ENCODE assay signal across 9 cellular contexts in genomic region chr9:6305954-6306563, GRCh38. TPM values are rescaled to one million over a fixed set of nuclear protein-coding genes. Genes with fewer than 3 reads are reported as not detected.
DNase-seq lines count a peak whose midpoint lies in the region; TF ChIP-seq lines count a peak whose summit lies in the region.
"Had no signal": no experiment of that assay in that cellular context is flagged by ENCODE, and none has a peak within 500 bp of the region (broad histone marks: within the 10 kb centered on the region; RNA-seq: fewer than 3 reads in every experiment).

No MANE protein-coding gene starts in this region.

- peak; percentile 26 for TF ChIP-seq CTCF in astrocyte of the cerebellum (IDR thresholded peaks at IDR 0.05; ENCODE audit: low read depth, low read length, missing control alignments)
- peak; percentile 53 to 70 (median 56) for TF ChIP-seq CTCF in transverse colon (IDR thresholded peaks at IDR 0.05)

- no peak overlapping the region for H3K27ac Mint-ChIP-seq in activated CD4-positive, alpha-beta memory T cell treated with anti-CD3 and anti-CD28 coated beads, Interleukin-2, amount 10 ng/mL, durations not matched to agents 7 days and 5 days

- peaks cover 24% of the 10 kb centered on the region for H3K27me3 Mint-ChIP-seq in activated CD4-positive, alpha-beta memory T cell treated with anti-CD3 and anti-CD28 coated beads, Interleukin-2, amount 10 ng/mL, durations not matched to agents 7 days and 5 days

- H3K4me1 ChIP-seq in transverse colon = no peaks in the 10 kb centered on the region

- H3K36me3 ChIP-seq in transverse colon = no peaks in the 10 kb centered on the region
- H3K36me3 ChIP-seq: BLaER1 had no signal

- peak; percentile 11 for DNase-seq in DMS79 (lab: John Stamatoyannopoulos, UW)
- DNase-seq in DMS79 treated with DMSO at 0.1 percent for 48 hours (lab: John Stamatoyannopoulos, UW) = no peak
- DNase-seq in NCI-H1105 treated with DMSO at 0.1 percent for 48 hours (lab: John Stamatoyannopoulos, UW) = peak; percentile 52
- DNase-seq in astrocyte of the cerebellum (ENCODE audit: low read depth) = peak; percentile 12
- peak; percentile 36 for DNase-seq in iPS-NIHi11 (ENCODE audit: low spot score)
- DNase-seq in transverse colon = no peak
- DNase-seq in activated CD4-positive, alpha-beta memory T cell treated with anti-CD3 and anti-CD28 coated beads, Interleukin-2, amount 10 ng/mL, durations not matched to agents 7 days and 5 days = no peak
- DNase-seq in NCI-H187 treated with DMSO at 0.1 percent for 48 hours (lab: John Stamatoyannopoulos, UW) = no peak

- no peaks in the 10 kb centered on the region for H3K9me3 ChIP-seq in transverse colon
- H3K9me3 ChIP-seq: BLaER1 had no signal

- intact Hi-C loops in transverse colon (cut with DNase I; ENCODE audit: low total_unique reads) = loop anchor here (5.0 kb wide), 1 partner anchor 254 kb away; no protein-coding TSS in a partner anchor

- WGBS in transverse colon (ENCODE audit: low coverage in 1 of 2), 2 donors = 82 to 97% methylated on average over 2 of the region's 2 CpGs

- no peaks in the 10 kb centered on the region for H3K27me3 ChIP-seq in transverse colon
- H3K27me3 ChIP-seq: BLaER1 had no signal

- no peak overlapping the region for H3K4me3 ChIP-seq in astrocyte of the cerebellum (ENCODE audit: low read depth, low read length)
- H3K4me3 ChIP-seq in transverse colon = no peak overlapping the region
- H3K4me3 ChIP-seq: BLaER1 had no signal

- POLR2A ChIA-PET in activated CD4-positive, alpha-beta memory T cell treated with anti-CD3 and anti-CD28 coated beads, Interleukin-2, amount 10 ng/mL, durations not matched to agents 7 days and 5 days (lab: Charles Lee) = no interaction called here

- no peaks in the 10 kb centered on the region for H3K36me3 Mint-ChIP-seq in activated CD4-positive, alpha-beta memory T cell treated with anti-CD3 and anti-CD28 coated beads, Interleukin-2, amount 10 ng/mL, durations not matched to agents 7 days and 5 days (ENCODE audit: low read depth)

- H3K4me1 Mint-ChIP-seq in activated CD4-positive, alpha-beta memory T cell treated with anti-CD3 and anti-CD28 coated beads, Interleukin-2, amount 10 ng/mL, durations not matched to agents 7 days and 5 days = no peaks in the 10 kb centered on the region

- no peak for TF ChIP-seq EP300 in transverse colon (IDR thresholded peaks at IDR 0.05; ENCODE audit: low read depth)

- H3K4me3 Mint-ChIP-seq in activated CD4-positive, alpha-beta memory T cell treated with anti-CD3 and anti-CD28 coated beads, Interleukin-2, amount 10 ng/mL, durations not matched to agents 7 days and 5 days = no peak overlapping the region

- no peak for TF ChIP-seq POLR2A in transverse colon (IDR thresholded peaks at IDR 0.05)

- CTCF ChIA-PET in activated CD4-positive, alpha-beta memory T cell treated with anti-CD3 and anti-CD28 coated beads, Interleukin-2, amount 10 ng/mL, durations not matched to agents 7 days and 5 days (lab: Charles Lee) = interaction anchor here (0.6 to 3.1 kb wide), 14 partner anchors 9 to 507 kb away, joined by 3 to 29 read pairs (median 4); partner anchors contain the start of gene RANBP6

- in situ Hi-C loops in astrocyte of the cerebellum (cut with HindIII; ENCODE audit: low sequenced_read_pairs) (no loop called here), transverse colon (cut with MboI; ENCODE audit: low pct_ligation_motif_present in 1 of 4, low pct_unique_long_range_greater_than_20kb in 1 of 4, low sequenced_read_pairs in 3 of 4) (loop anchor here (5.0 to 25.0 kb wide), 6 partner anchors 111 to 419 kb away; partner anchors contain the start of gene MLANA (in 3 of the 4))

- no peaks in the 10 kb centered on the region for H3K9me3 Mint-ChIP-seq in activated CD4-positive, alpha-beta memory T cell treated with anti-CD3 and anti-CD28 coated beads, Interleukin-2, amount 10 ng/mL, durations not matched to agents 7 days and 5 days

- no peak overlapping the region for H3K27ac ChIP-seq in transverse colon
- H3K27ac ChIP-seq: BLaER1 had no signal

RNA-seq across cellular contexts. Expression of gene TPD52L3, which starts 22.1 kb away (rescaled TPM):
- not detected for total RNA-seq in transverse colon
- not detected for total RNA-seq in activated CD4-positive, alpha-beta memory T cell treated with anti-CD3 and anti-CD28 coated beads, Interleukin-2, amount 10 ng/mL, durations not matched to agents 7 days and 5 days

Comparison
In these comparisons a context has a peak if more than half of its experiments do, and no peak if none do; other contexts are left out.
1. DNase-seq: peak in DMS79 (single experiment), NCI-H1105 treated with DMSO at 0.1 percent for 48 hours (single experiment), astrocyte of the cerebellum (single experiment) and iPS-NIHi11 (single experiment); none in DMS79 treated with DMSO at 0.1 percent for 48 hours (single experiment), transverse colon (single experiment), activated CD4-positive, alpha-beta memory T cell treated with anti-CD3 and anti-CD28 coated beads, Interleukin-2, amount 10 ng/mL, durations not matched to agents 7 days and 5 days (single experiment) and NCI-H187 treated with DMSO at 0.1 percent for 48 hours (single experiment).